ENCODE assay signal across 1 cellular context in genomic region chr1:100896481-100896982, GRCh38.
A peak's percentile ranks its signal among the peaks of the same experiment; 100 is the strongest.
TF ChIP-seq lines count a peak whose summit lies in the region.

No MANE protein-coding gene starts in this region.

TF ChIP-seq in K562, 482 proteins besides CTCF, POLR2A, EP300 and RAD21:
- no peak for TF ChIP-seq MAFG (tag; conservative IDR thresholded peaks at IDR 0.05)
- TF ChIP-seq ZBTB11 (CRISPR knock-in tag; IDR thresholded peaks at IDR 0.05): 0 out of 6 replicates have a peak, but pooled peaks of 1 of the 3 experiments have one; percentile 25
- no peak for TF ChIP-seq GTF2A2 (tag; IDR thresholded peaks at IDR 0.05)
- 0 out of 2 replicates have a peak, but pooled peaks have one; percentile 47 for TF ChIP-seq ZFX (CRISPR knock-in tag; IDR thresholded peaks at IDR 0.05)
- TF ChIP-seq PBX2 (CRISPR knock-in tag; IDR thresholded peaks at IDR 0.05; ENCODE audit: low read depth): no peak
- 0 out of 2 replicates have a peak, but pooled peaks have one; percentile 14 for TF ChIP-seq PBX2 (tag; conservative IDR thresholded peaks at IDR 0.05; ENCODE audit: low read depth)
- TF ChIP-seq ZNF717 (CRISPR knock-in tag; IDR thresholded peaks at IDR 0.05): no peak
- TF ChIP-seq ID3 (CRISPR knock-in tag; IDR thresholded peaks at IDR 0.05): no peak
- 0 out of 2 replicates have a peak, but pooled peaks have one; percentile 20 for TF ChIP-seq ID3 (tag; IDR thresholded peaks at IDR 0.05)
- TF ChIP-seq TBP (optimal IDR thresholded peaks at IDR 0.05; ENCODE audit: low read depth, low read length): peak; percentile 46
- peak; percentile 3 to 12; a peak in 1 of 4 replicates for TF ChIP-seq SIN3A (IDR thresholded peaks at IDR 0.05; ENCODE audit: borderline replicate concordance in 2 of 2, control insufficient read depth in 1 of 2, low read depth in 2 of 2, low read length in 2 of 2)
- TF ChIP-seq L3MBTL2 (IDR thresholded peaks at IDR 0.05): peak; percentile 7; the same call in 1 of the 2 replicates
- no peak for TF ChIP-seq HSF4 (CRISPR knock-in tag; IDR thresholded peaks at IDR 0.05; ENCODE audit: borderline replicate concordance)
- no peak for TF ChIP-seq BHLHE40 (IDR thresholded peaks at IDR 0.05; ENCODE audit: low read length)
- TF ChIP-seq MTA2 (IDR thresholded peaks at IDR 0.05; ENCODE audit: low read depth): no peak
- no peak for TF ChIP-seq ZBTB1 (CRISPR knock-in tag; IDR thresholded peaks at IDR 0.05; ENCODE audit: borderline replicate concordance, low read depth)
- TF ChIP-seq SMARCE1 (IDR thresholded peaks at IDR 0.05): peak; percentile 24; the same call in 1 of the 2 replicates
- no peak for TF ChIP-seq SP1 (CRISPR knock-in tag; IDR thresholded peaks at IDR 0.05)
- no peak for TF ChIP-seq ETS2 (tag; IDR thresholded peaks at IDR 0.05; ENCODE audit: borderline replicate concordance, poor library complexity, severe bottlenecking)
- 0 out of 2 replicates have a peak, but pooled peaks have one; percentile 37 for TF ChIP-seq HDGF (IDR thresholded peaks at IDR 0.05)
- peak; percentile 82 for TF ChIP-seq PKNOX1 (IDR thresholded peaks at IDR 0.05)
- TF ChIP-seq PRDM10 (IDR thresholded peaks at IDR 0.05; ENCODE audit: partially characterized antibody): peak; percentile 78
- TF ChIP-seq ZMIZ1 (IDR thresholded peaks at IDR 0.05; ENCODE audit: low read depth in 2 of 2, low read length in 2 of 2): no peak
- peak; percentile 32; the same call in 1 of the 2 replicates for TF ChIP-seq POLR2AphosphoS5 (IDR thresholded peaks at IDR 0.05; ENCODE audit: control insufficient read depth, insufficient read depth, low read depth, low read length)
- TF ChIP-seq ZNF766 (CRISPR knock-in tag; conservative IDR thresholded peaks at IDR 0.05): 0 out of 2 replicates have a peak, but pooled peaks have one; percentile 34
- no peak for TF ChIP-seq ZNF175 (CRISPR knock-in tag; IDR thresholded peaks at IDR 0.05; ENCODE audit: low read depth)
- peak; percentile 24; the same call in 1 of the 2 replicates for TF ChIP-seq CEBPB (tag; IDR thresholded peaks at IDR 0.05)
- TF ChIP-seq MTA3 (IDR thresholded peaks at IDR 0.05; ENCODE audit: borderline replicate concordance): no peak
- TF ChIP-seq E2F6 (IDR thresholded peaks at IDR 0.05; ENCODE audit: borderline replicate concordance in 1 of 2, extremely low read depth in 1 of 2, insufficient read depth in 1 of 2, insufficient read length in 1 of 2, low read depth in 1 of 2, low read length in 1 of 2, poor library complexity in 1 of 2, severe bottlenecking in 1 of 2): peak in 1 of 2 experiments; percentile 38
- no peak for TF ChIP-seq EP400 (IDR thresholded peaks at IDR 0.05)
- TF ChIP-seq HDAC1 (IDR thresholded peaks at IDR 0.05): 0 out of 4 replicates have a peak, but pooled peaks of 1 of the 2 experiments have one; percentile 2
- peak; percentile 26 for TF ChIP-seq NFYB (IDR thresholded peaks at IDR 0.05; ENCODE audit: extremely low read depth, insufficient read length)
- TF ChIP-seq CREM (IDR thresholded peaks at IDR 0.05; ENCODE audit: low read depth): peak; percentile 31; the same call in 1 of the 2 replicates
- TF ChIP-seq CREB3L1 (IDR thresholded peaks at IDR 0.05; ENCODE audit: borderline replicate concordance, low read depth): peak; percentile 60; the same call in 1 of the 2 replicates
- peak; percentile 39 for TF ChIP-seq MEIS2 (IDR thresholded peaks at IDR 0.05; ENCODE audit: partially characterized antibody)
- TF ChIP-seq TAF1 (IDR thresholded peaks at IDR 0.05; ENCODE audit: control insufficient read depth, extremely low read depth, insufficient read depth, low read length, severe bottlenecking): peak; percentile 25
